In genomic region chr10:49115015-49115795, GRCh38 we compare ENCODE assay signal across 8 cellular contexts. TPM values are rescaled to one million over a fixed set of nuclear protein-coding genes. Genes with fewer than 3 reads are reported as not detected.
DNase-seq lines count a peak whose midpoint lies in the region; TF ChIP-seq lines count a peak whose summit lies in the region.

Gene VSTM4 (minus strand): TSS chr10:49115522. CDS start chr10:49115485, 37 bp downstream.

- no peaks in the 10 kb centered on the region for H3K9me3 Mint-ChIP-seq in stimulated activated naive CD8-positive, alpha-beta T cell treated with anti-CD3 and anti-CD28 coated beads, Interleukin-15, Interleukin-2, amounts not matched to agents 100 ng/mL and 50 ng/mL, for 24 hours

- H3K36me3 Mint-ChIP-seq in stimulated activated naive CD8-positive, alpha-beta T cell treated with anti-CD3 and anti-CD28 coated beads, Interleukin-15, Interleukin-2, amounts not matched to agents 100 ng/mL and 50 ng/mL, for 24 hours (ENCODE audit: low read depth): no peaks in the 10 kb centered on the region

- no peak within 1 kb of the TSS for H3K27ac Mint-ChIP-seq in stimulated activated naive CD8-positive, alpha-beta T cell treated with anti-CD3 and anti-CD28 coated beads, Interleukin-15, Interleukin-2, amounts not matched to agents 100 ng/mL and 50 ng/mL, for 24 hours

- peak within 1 kb of the TSS; percentile 61 for H3K4me3 Mint-ChIP-seq in stimulated activated naive CD8-positive, alpha-beta T cell treated with anti-CD3 and anti-CD28 coated beads, Interleukin-15, Interleukin-2, amounts not matched to agents 100 ng/mL and 50 ng/mL, for 24 hours

- peak; percentile 31 for DNase-seq in HT1080 (ENCODE audit: low read depth)
- peak; percentile 62 for DNase-seq in choroid plexus epithelial cell (ENCODE audit: low read depth)
- DNase-seq in kidney epithelial cell (ENCODE audit: low read depth): no peak
- DNase-seq in DMS79 (lab: John Stamatoyannopoulos, UW): no peak
- no peak for DNase-seq in COLO668 (lab: John Stamatoyannopoulos, UW; ENCODE audit: unreplicated experiment)
- no peak for DNase-seq in NCI-H2081 treated with DMSO at 0.1 percent for 48 hours (lab: John Stamatoyannopoulos, UW)

- no peaks in the 10 kb centered on the region for H4K20me1 ChIP-seq in BLaER1

- no peaks in the 10 kb centered on the region for H3K9me3 ChIP-seq in BLaER1

- peak within 1 kb of the TSS; percentile 42 for H3K4me2 ChIP-seq in BLaER1

- no peak within 1 kb of the TSS for H3K27ac ChIP-seq in BLaER1

- no peak within 1 kb of the TSS for H3K4me3 ChIP-seq in BLaER1
- H3K4me3 ChIP-seq in choroid plexus epithelial cell (ENCODE audit: low read depth, low read length): peak within 1 kb of the TSS; percentile 67
- H3K4me3 ChIP-seq in kidney epithelial cell (ENCODE audit: low read depth, low read length): peak within 1 kb of the TSS; percentile 43

- H3K36me3 ChIP-seq in BLaER1 (no peaks in the 10 kb centered on the region), kidney epithelial cell (ENCODE audit: control insufficient read depth, insufficient read depth, low read length) (no peaks in the 10 kb centered on the region)

- H3K27me3 ChIP-seq in BLaER1 (peaks cover 38% of the 10 kb centered on the region), kidney epithelial cell (ENCODE audit: control insufficient read depth, insufficient read depth, low read length) (peaks cover 12% of the 10 kb centered on the region)

- H3K9ac ChIP-seq in BLaER1: no peak within 1 kb of the TSS

- peaks cover 12% of the 10 kb centered on the region for H3K4me1 ChIP-seq in BLaER1

- peaks cover 7% of the 10 kb centered on the region for H3K4me1 Mint-ChIP-seq in stimulated activated naive CD8-positive, alpha-beta T cell treated with anti-CD3 and anti-CD28 coated beads, Interleukin-15, Interleukin-2, amounts not matched to agents 100 ng/mL and 50 ng/mL, for 24 hours (ENCODE audit: low read depth)

- TF ChIP-seq CTCF in choroid plexus epithelial cell (conservative IDR thresholded peaks at IDR 0.05; ENCODE audit: low read depth, low read length): no peak
- TF ChIP-seq CTCF in kidney epithelial cell (IDR thresholded peaks at IDR 0.05; ENCODE audit: insufficient read depth, low read length, poor library complexity, severe bottlenecking): no peak

- peaks cover 25% of the 10 kb centered on the region for H3K27me3 Mint-ChIP-seq in stimulated activated naive CD8-positive, alpha-beta T cell treated with anti-CD3 and anti-CD28 coated beads, Interleukin-15, Interleukin-2, amounts not matched to agents 100 ng/mL and 50 ng/mL, for 24 hours

RNA-seq across cellular contexts. Expression of gene VSTM4, which starts in this region (rescaled TPM):
- total RNA-seq in HT1080 (2014; rRNA removed; shearing (Covaris generic)): 2.2 and 2.7 TPM in 2 replicates
- polyA plus RNA-seq in HT1080 (2015; cell fraction: cytosol; rRNA removed): 2.5 and 2.6 TPM in 2 replicates
- 1.3 and 2.6 TPM in 2 replicates for polyA plus RNA-seq in HT1080 (2015; cell fraction: nucleus; rRNA removed)
- 0.50 and 0.68 TPM in 2 replicates for total RNA-seq in kidney epithelial cell

Comparison
In these comparisons a context has a peak if more than half of its experiments do, and no peak if none do; other contexts are left out.
1. DNase-seq: peak in HT1080 (single experiment) and choroid plexus epithelial cell (single experiment); none in kidney epithelial cell (single experiment), DMS79 (single experiment), COLO668 (single experiment) and NCI-H2081 treated with DMSO at 0.1 percent for 48 hours (single experiment).